Comparison of ENCODE assay signal across 22 cellular contexts in the genomic region with DNA sequence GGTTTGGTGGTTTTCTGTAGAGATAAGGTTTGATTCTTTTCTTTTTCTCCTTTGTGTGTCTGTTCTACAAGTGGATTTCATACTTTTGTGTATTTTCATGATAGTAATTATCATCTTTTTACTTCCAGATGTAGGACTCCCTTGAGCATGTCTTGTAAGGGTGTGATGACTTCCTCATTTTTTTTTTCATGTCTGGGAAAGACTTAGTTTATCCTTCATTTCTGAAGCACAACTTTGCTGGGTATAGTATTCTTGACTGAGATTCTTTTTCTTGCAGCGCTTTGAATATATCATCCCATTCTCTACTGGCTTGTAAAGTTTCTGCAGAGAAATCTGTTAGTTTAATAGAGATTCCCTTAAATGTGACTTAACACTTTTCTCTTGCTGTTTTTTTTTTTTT. TPM values are rescaled to one million over a fixed set of nuclear protein-coding genes. Genes with fewer than 3 reads are reported as not detected.
DNase-seq lines count a peak whose midpoint lies in the region; TF ChIP-seq lines count a peak whose summit lies in the region.
"Had no signal": no experiment of that assay in that cellular context is flagged by ENCODE, and none has a peak within 500 bp of the region (broad histone marks: within the 10 kb centered on the region; RNA-seq: fewer than 3 reads in every experiment).

No MANE protein-coding gene starts in this region.

- WGBS in endodermal cell (ENCODE audit: insufficient coverage in 1 of 2, insufficient read length in 1 of 2), 2 experiments, result no CpG with 5 or more reads among the region's 1 CpG

- in situ Hi-C loops in ACHN (cut with HindIII; ENCODE audit: low pct_ligation_motif_present, low pct_unique_long_range_greater_than_20kb, low sequenced_read_pairs), result no loop called here

- no peak overlapping the region for H3K4me3 Mint-ChIP-seq in activated naive CD4-positive, alpha-beta T cell treated with anti-CD3 and anti-CD28 coated beads for 36 hours
- H3K4me3 Mint-ChIP-seq in activated T-helper 1 cell treated with anti-CD3 and anti-CD28 coated beads, Interleukin-12 subunit alpha, Interleukin-12 subunit beta, Interleukin-2, Interleukin-4 antibody, amounts not matched to agents 30 ng/mL and 10 ng/mL and 1 ng/mL, durations not matched to agents 14 hours and 24 hours and 36 hours, result no peak overlapping the region
- H3K4me3 Mint-ChIP-seq in endodermal cell, result no peak overlapping the region
- H3K4me3 Mint-ChIP-seq: CD4-positive, CD25-positive, alpha-beta regulatory T cell had no signal

- no peaks in the 10 kb centered on the region for H3K27me3 Mint-ChIP-seq in activated naive CD4-positive, alpha-beta T cell treated with anti-CD3 and anti-CD28 coated beads for 36 hours (ENCODE audit: low read depth)
- H3K27me3 Mint-ChIP-seq in activated T-helper 1 cell treated with anti-CD3 and anti-CD28 coated beads, Interleukin-12 subunit alpha, Interleukin-12 subunit beta, Interleukin-2, Interleukin-4 antibody, amounts not matched to agents 30 ng/mL and 10 ng/mL and 1 ng/mL, durations not matched to agents 14 hours and 24 hours and 36 hours (ENCODE audit: insufficient read depth), result no peaks in the 10 kb centered on the region
- no peaks in the 10 kb centered on the region for H3K27me3 Mint-ChIP-seq in endodermal cell (ENCODE audit: insufficient read depth)
- H3K27me3 Mint-ChIP-seq: CD4-positive, CD25-positive, alpha-beta regulatory T cell had no signal

- DNase-seq in activated naive CD4-positive, alpha-beta T cell treated with anti-CD3 and anti-CD28 coated beads for 36 hours, result no peak
- no peak for DNase-seq in activated naive CD4-positive, alpha-beta T cell treated with Interleukin-2 at 50 U/mL for 16 hours
- DNase-seq in MV-4-11 (lab: John Stamatoyannopoulos, UW), result peak; percentile 23
- DNase-seq in activated T-helper 1 cell treated with anti-CD3 and anti-CD28 coated beads, Interleukin-12 subunit alpha, Interleukin-12 subunit beta, Interleukin-2, Interleukin-4 antibody, amounts not matched to agents 30 ng/mL and 10 ng/mL and 1 ng/mL, durations not matched to agents 14 hours and 24 hours and 36 hours (ENCODE audit: low spot score), result no peak
- no peak for DNase-seq in endodermal cell
- no peak for DNase-seq in NCI-H510A (lab: John Stamatoyannopoulos, UW)
- DNase-seq in ACHN, result no peak
- DNase-seq: CD4-positive, CD25-positive, alpha-beta regulatory T cell; EL; GF-D8; GOT3; HCEC 1CT; NCI-H1105; NCI-H146; NCI-H2029; NCI-H226; NCI-H524; NCI-H774; SJCRH30 had no signal

- no peak overlapping the region for H3K27ac ChIP-seq in endodermal cell (ENCODE audit: low read depth, low read length)
- H3K27ac ChIP-seq: KMS-11, SJCRH30 had no signal

- no peak overlapping the region for H3K9ac ChIP-seq in endodermal cell (ENCODE audit: extremely low read depth, low read length, poor library complexity, severe bottlenecking)
- H3K9ac ChIP-seq: KMS-11 had no signal

- H3K4me3 ChIP-seq in endodermal cell (ENCODE audit: low read length), result peak overlapping the region; percentile 59
- H3K4me3 ChIP-seq: SJCRH30 had no signal

- peaks cover 66% of the 10 kb centered on the region for H3K36me3 Mint-ChIP-seq in activated naive CD4-positive, alpha-beta T cell treated with anti-CD3 and anti-CD28 coated beads for 36 hours (ENCODE audit: low read depth)
- H3K36me3 Mint-ChIP-seq in activated T-helper 1 cell treated with anti-CD3 and anti-CD28 coated beads, Interleukin-12 subunit alpha, Interleukin-12 subunit beta, Interleukin-2, Interleukin-4 antibody, amounts not matched to agents 30 ng/mL and 10 ng/mL and 1 ng/mL, durations not matched to agents 14 hours and 24 hours and 36 hours (ENCODE audit: low read depth), result peaks cover 58% of the 10 kb centered on the region
- H3K36me3 Mint-ChIP-seq in endodermal cell (ENCODE audit: low read depth), result peaks cover 68% of the 10 kb centered on the region

- peak overlapping the region; percentile 57 for H3K27ac Mint-ChIP-seq in activated naive CD4-positive, alpha-beta T cell treated with anti-CD3 and anti-CD28 coated beads for 36 hours
- peak overlapping the region; percentile 73 for H3K27ac Mint-ChIP-seq in activated T-helper 1 cell treated with anti-CD3 and anti-CD28 coated beads, Interleukin-12 subunit alpha, Interleukin-12 subunit beta, Interleukin-2, Interleukin-4 antibody, amounts not matched to agents 30 ng/mL and 10 ng/mL and 1 ng/mL, durations not matched to agents 14 hours and 24 hours and 36 hours
- no peak overlapping the region for H3K27ac Mint-ChIP-seq in endodermal cell

- H3K9me3 Mint-ChIP-seq in activated naive CD4-positive, alpha-beta T cell treated with anti-CD3 and anti-CD28 coated beads for 36 hours, result peaks cover 7% of the 10 kb centered on the region
- H3K9me3 Mint-ChIP-seq in activated T-helper 1 cell treated with anti-CD3 and anti-CD28 coated beads, Interleukin-12 subunit alpha, Interleukin-12 subunit beta, Interleukin-2, Interleukin-4 antibody, amounts not matched to agents 30 ng/mL and 10 ng/mL and 1 ng/mL, durations not matched to agents 14 hours and 24 hours and 36 hours, result peaks cover 41% of the 10 kb centered on the region
- H3K9me3 Mint-ChIP-seq in endodermal cell, result peaks cover 19% of the 10 kb centered on the region

- peaks cover 11% of the 10 kb centered on the region for H3K4me1 Mint-ChIP-seq in activated naive CD4-positive, alpha-beta T cell treated with anti-CD3 and anti-CD28 coated beads for 36 hours (ENCODE audit: low read depth)
- H3K4me1 Mint-ChIP-seq in activated T-helper 1 cell treated with anti-CD3 and anti-CD28 coated beads, Interleukin-12 subunit alpha, Interleukin-12 subunit beta, Interleukin-2, Interleukin-4 antibody, amounts not matched to agents 30 ng/mL and 10 ng/mL and 1 ng/mL, durations not matched to agents 14 hours and 24 hours and 36 hours (ENCODE audit: low read depth), result peaks cover 10% of the 10 kb centered on the region
- no peaks in the 10 kb centered on the region for H3K4me1 Mint-ChIP-seq in endodermal cell

- H3K36me3 ChIP-seq in endodermal cell (ENCODE audit: control insufficient read depth, insufficient read depth, low read length), result peaks cover 61% of the 10 kb centered on the region

- no peaks in the 10 kb centered on the region for H3K4me1 ChIP-seq in endodermal cell (ENCODE audit: control insufficient read depth, insufficient read depth, low read length)
- H3K4me1 ChIP-seq: SJCRH30 had no signal

- H3K9me3 ChIP-seq in endodermal cell (ENCODE audit: control insufficient read depth, low read length), result peaks cover 52% of the 10 kb centered on the region

- TF ChIP-seq CTCF in endodermal cell (conservative IDR thresholded peaks at IDR 0.05), result no peak

- H3K27me3 ChIP-seq in endodermal cell (ENCODE audit: control insufficient read depth, insufficient read depth, low read length, poor library complexity, severe bottlenecking), result no peaks in the 10 kb centered on the region
- H3K27me3 ChIP-seq: SJCRH30 had no signal

- CTCF ChIA-PET in activated naive CD4-positive, alpha-beta T cell treated with anti-CD3 and anti-CD28 coated beads for 36 hours (lab: Charles Lee), result no interaction called here

- intact Hi-C loops in activated naive CD4-positive, alpha-beta T cell treated with anti-CD3 and anti-CD28 coated beads for 36 hours (cut with micrococcal nuclease), result no loop called here
- intact Hi-C loops in activated T-helper 1 cell treated with anti-CD3 and anti-CD28 coated beads, Interleukin-12 subunit alpha, Interleukin-12 subunit beta, Interleukin-2, Interleukin-4 antibody, amounts not matched to agents 30 ng/mL and 10 ng/mL and 1 ng/mL, durations not matched to agents 14 hours and 24 hours and 36 hours (cut with micrococcal nuclease), result loop anchor here (2.0 kb wide), 2 partner anchors 32 to 54 kb away; a partner anchor contains a TSS

RNA-seq across cellular contexts. Expression of a gene that starts 32.9 kb away (rescaled TPM):
- 10 to 100 TPM; 49.9 to 52.2 TPM for total RNA-seq in activated naive CD4-positive, alpha-beta T cell treated with anti-CD3 and anti-CD28 coated beads for 36 hours
- 75.9 and 85.2 TPM in 2 replicates for total RNA-seq in activated T-helper 1 cell treated with anti-CD3 and anti-CD28 coated beads, Interleukin-12 subunit alpha, Interleukin-12 subunit beta, Interleukin-2, Interleukin-4 antibody, amounts not matched to agents 30 ng/mL and 10 ng/mL and 1 ng/mL, durations not matched to agents 14 hours and 24 hours and 36 hours
- total RNA-seq in endodermal cell, result 10 to 100 TPM; 30.2 to 36.0 TPM
- polyA plus RNA-seq in endodermal cell (2013, experiment 1 of 2), result 35.6 TPM
- polyA plus RNA-seq in endodermal cell (2013, experiment 2 of 2), result 30.8 TPM

RNA-seq across cellular contexts. Expression of a gene that starts 45.1 kb away (rescaled TPM):
- total RNA-seq in activated naive CD4-positive, alpha-beta T cell treated with anti-CD3 and anti-CD28 coated beads for 36 hours, result 10 to 100 TPM; 10.4 to 11.3 TPM
- 8.5 and 9.9 TPM in 2 replicates for total RNA-seq in activated T-helper 1 cell treated with anti-CD3 and anti-CD28 coated beads, Interleukin-12 subunit alpha, Interleukin-12 subunit beta, Interleukin-2, Interleukin-4 antibody, amounts not matched to agents 30 ng/mL and 10 ng/mL and 1 ng/mL, durations not matched to agents 14 hours and 24 hours and 36 hours
- total RNA-seq in endodermal cell, result 10 to 100 TPM; 29.4 to 34.6 TPM
- 19.1 TPM for polyA plus RNA-seq in endodermal cell (2013, experiment 1 of 2)
- polyA plus RNA-seq in endodermal cell (2013, experiment 2 of 2), result 17.6 TPM

RNA-seq across cellular contexts. Expression of a gene that starts 49.6 kb away (rescaled TPM):
- total RNA-seq in activated naive CD4-positive, alpha-beta T cell treated with anti-CD3 and anti-CD28 coated beads for 36 hours, result not detected
- total RNA-seq in activated T-helper 1 cell treated with anti-CD3 and anti-CD28 coated beads, Interleukin-12 subunit alpha, Interleukin-12 subunit beta, Interleukin-2, Interleukin-4 antibody, amounts not matched to agents 30 ng/mL and 10 ng/mL and 1 ng/mL, durations not matched to agents 14 hours and 24 hours and 36 hours, result not detected in 2 replicates
- total RNA-seq in endodermal cell, result under 1 TPM in 1 of 2 donors, not detected in 1; 0.07 TPM
- not detected for polyA plus RNA-seq in endodermal cell (2013, experiment 1 of 2)
- polyA plus RNA-seq in endodermal cell (2013, experiment 2 of 2), result not detected
- total RNA-seq: A673; CD4-positive, CD25-positive, alpha-beta regulatory T cell; SJCRH30 had no signal
- polyA plus RNA-seq: BJ; CD4-positive, CD25-positive, alpha-beta regulatory T cell had no signal

RNA-seq across cellular contexts. Expression of a gene that starts 54.2 kb away (rescaled TPM):
- total RNA-seq in activated naive CD4-positive, alpha-beta T cell treated with anti-CD3 and anti-CD28 coated beads for 36 hours, result 1 to 10 TPM; 8.0 to 9.3 TPM
- total RNA-seq in activated T-helper 1 cell treated with anti-CD3 and anti-CD28 coated beads, Interleukin-12 subunit alpha, Interleukin-12 subunit beta, Interleukin-2, Interleukin-4 antibody, amounts not matched to agents 30 ng/mL and 10 ng/mL and 1 ng/mL, durations not matched to agents 14 hours and 24 hours and 36 hours, result 31.8 and 33.8 TPM in 2 replicates
- total RNA-seq in endodermal cell, result 10 to 100 TPM; 42.9 to 45.9 TPM
- polyA plus RNA-seq in endodermal cell (2013, experiment 1 of 2), result 34.7 TPM
- 28.7 TPM for polyA plus RNA-seq in endodermal cell (2013, experiment 2 of 2)
